Comparison of ENCODE assay signal across 1 cellular context in the genomic region with DNA sequence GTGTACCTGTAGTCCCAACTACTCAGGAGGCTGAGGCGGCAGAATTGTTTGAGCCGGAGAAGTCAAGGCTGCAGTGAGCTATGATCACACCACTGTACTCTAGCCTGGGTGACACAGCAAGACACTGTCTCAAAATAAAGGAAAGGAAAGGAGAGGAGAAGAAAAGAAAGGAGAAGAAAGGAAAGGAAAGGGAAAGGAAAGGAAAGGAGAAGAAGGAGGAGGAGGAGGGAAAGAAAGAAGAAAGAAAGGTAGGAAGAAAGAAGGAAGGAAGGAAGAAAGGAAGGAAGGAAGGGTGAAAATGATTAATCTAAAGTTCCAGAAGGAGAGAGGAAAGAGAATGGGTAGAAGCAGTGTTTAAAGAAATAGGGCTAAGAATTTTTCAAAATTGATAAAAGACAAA.
TF ChIP-seq lines count a peak whose summit lies in the region.

No MANE protein-coding gene starts in this region.

TF ChIP-seq in K562, 482 proteins besides CTCF, POLR2A, EP300 and RAD21 (continued from another document and continues in another):
- TF ChIP-seq, protein P1, sequence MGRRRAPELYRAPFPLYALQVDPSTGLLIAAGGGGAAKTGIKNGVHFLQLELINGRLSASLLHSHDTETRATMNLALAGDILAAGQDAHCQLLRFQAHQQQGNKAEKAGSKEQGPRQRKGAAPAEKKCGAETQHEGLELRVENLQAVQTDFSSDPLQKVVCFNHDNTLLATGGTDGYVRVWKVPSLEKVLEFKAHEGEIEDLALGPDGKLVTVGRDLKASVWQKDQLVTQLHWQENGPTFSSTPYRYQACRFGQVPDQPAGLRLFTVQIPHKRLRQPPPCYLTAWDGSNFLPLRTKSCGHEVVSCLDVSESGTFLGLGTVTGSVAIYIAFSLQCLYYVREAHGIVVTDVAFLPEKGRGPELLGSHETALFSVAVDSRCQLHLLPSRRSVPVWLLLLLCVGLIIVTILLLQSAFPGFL (CRISPR knock-in tag; IDR thresholded peaks at IDR 0.05): no peak
- TF ChIP-seq ARID1B (IDR thresholded peaks at IDR 0.05) (0 out of 2 replicates have a peak, but pooled peaks have one; percentile 21), ZNF175 (CRISPR knock-in tag; IDR thresholded peaks at IDR 0.05; ENCODE audit: low read depth) (no peak), KDM2B (CRISPR knock-in tag; IDR thresholded peaks at IDR 0.05) (no peak), YY1 (IDR thresholded peaks at IDR 0.05; ENCODE audit: borderline replicate concordance in 1 of 3, control insufficient read depth in 1 of 3, extremely low read depth in 1 of 3, insufficient read depth in 3 of 3, insufficient read length in 1 of 3, insufficient replicate concordance in 2 of 3, low read depth in 1 of 3, low read length in 2 of 3) (no peak), DPF2 (IDR thresholded peaks at IDR 0.05) (no peak; the same call in 1 of the 2 replicates), ZBTB7A (IDR thresholded peaks at IDR 0.05; ENCODE audit: borderline replicate concordance, control insufficient read depth, low read depth, low read length) (no peak), ZC3H11A (IDR thresholded peaks at IDR 0.05; ENCODE audit: low read depth, low read length) (no peak), KLF10 (CRISPR knock-in tag; IDR thresholded peaks at IDR 0.05) (no peak), ZNF830 (CRISPR knock-in tag; IDR thresholded peaks at IDR 0.05) (no peak), MECOM (CRISPR knock-in tag; IDR thresholded peaks at IDR 0.05) (no peak), TBL1XR1 (IDR thresholded peaks at IDR 0.05; ENCODE audit: low read length in 2 of 2) (no peak), SP2 (IDR thresholded peaks at IDR 0.05; ENCODE audit: extremely low read depth, low read depth, low read length, poor library complexity, severe bottlenecking) (no peak), ZBED1 (IDR thresholded peaks at IDR 0.05) (no peak), SAFB (IDR thresholded peaks at IDR 0.05; ENCODE audit: borderline replicate concordance, low read depth, low read length) (no peak), ELF2 (CRISPR knock-in tag; IDR thresholded peaks at IDR 0.05) (no peak), ZNF668 (CRISPR knock-in tag; IDR thresholded peaks at IDR 0.05) (no peak), TGIF2 (CRISPR knock-in tag; IDR thresholded peaks at IDR 0.05) (no peak), SMARCA4 (IDR thresholded peaks at IDR 0.05) (peak; percentile 36; the same call in 1 of the 2 replicates), RBM14 (IDR thresholded peaks at IDR 0.05; ENCODE audit: borderline replicate concordance, insufficient read depth, low read depth, low read length) (no peak), CREBBP (IDR thresholded peaks at IDR 0.05; ENCODE audit: low read depth, low read length) (no peak), ZNF408 (CRISPR knock-in tag; IDR thresholded peaks at IDR 0.05; ENCODE audit: low read depth) (no peak), FUS (optimal IDR thresholded peaks at IDR 0.05; ENCODE audit: low read depth, low read length) (no peak), HEY1 (CRISPR knock-in tag; IDR thresholded peaks at IDR 0.05; ENCODE audit: borderline replicate concordance) (no peak), ZBTB8A (IDR thresholded peaks at IDR 0.05; ENCODE audit: partially characterized antibody) (no peak), MEF2D (tag; conservative IDR thresholded peaks at IDR 0.05; ENCODE audit: low read depth) (no peak), HNRNPUL1 (IDR thresholded peaks at IDR 0.05; ENCODE audit: low read length) (no peak), HIVEP1 (CRISPR knock-in tag; IDR thresholded peaks at IDR 0.05) (no peak), HOXB6 (CRISPR knock-in tag; IDR thresholded peaks at IDR 0.05; ENCODE audit: borderline replicate concordance) (no peak), POLR3A (IDR thresholded peaks at IDR 0.05; ENCODE audit: borderline replicate concordance, extremely low read depth, insufficient read depth, insufficient read length) (no peak)
- TF ChIP-seq, protein P2, sequence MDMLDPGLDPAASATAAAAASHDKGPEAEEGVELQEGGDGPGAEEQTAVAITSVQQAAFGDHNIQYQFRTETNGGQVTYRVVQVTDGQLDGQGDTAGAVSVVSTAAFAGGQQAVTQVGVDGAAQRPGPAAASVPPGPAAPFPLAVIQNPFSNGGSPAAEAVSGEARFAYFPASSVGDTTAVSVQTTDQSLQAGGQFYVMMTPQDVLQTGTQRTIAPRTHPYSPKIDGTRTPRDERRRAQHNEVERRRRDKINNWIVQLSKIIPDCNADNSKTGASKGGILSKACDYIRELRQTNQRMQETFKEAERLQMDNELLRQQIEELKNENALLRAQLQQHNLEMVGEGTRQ (CRISPR knock-in tag; IDR thresholded peaks at IDR 0.05): no peak
- TF ChIP-seq, protein P3, sequence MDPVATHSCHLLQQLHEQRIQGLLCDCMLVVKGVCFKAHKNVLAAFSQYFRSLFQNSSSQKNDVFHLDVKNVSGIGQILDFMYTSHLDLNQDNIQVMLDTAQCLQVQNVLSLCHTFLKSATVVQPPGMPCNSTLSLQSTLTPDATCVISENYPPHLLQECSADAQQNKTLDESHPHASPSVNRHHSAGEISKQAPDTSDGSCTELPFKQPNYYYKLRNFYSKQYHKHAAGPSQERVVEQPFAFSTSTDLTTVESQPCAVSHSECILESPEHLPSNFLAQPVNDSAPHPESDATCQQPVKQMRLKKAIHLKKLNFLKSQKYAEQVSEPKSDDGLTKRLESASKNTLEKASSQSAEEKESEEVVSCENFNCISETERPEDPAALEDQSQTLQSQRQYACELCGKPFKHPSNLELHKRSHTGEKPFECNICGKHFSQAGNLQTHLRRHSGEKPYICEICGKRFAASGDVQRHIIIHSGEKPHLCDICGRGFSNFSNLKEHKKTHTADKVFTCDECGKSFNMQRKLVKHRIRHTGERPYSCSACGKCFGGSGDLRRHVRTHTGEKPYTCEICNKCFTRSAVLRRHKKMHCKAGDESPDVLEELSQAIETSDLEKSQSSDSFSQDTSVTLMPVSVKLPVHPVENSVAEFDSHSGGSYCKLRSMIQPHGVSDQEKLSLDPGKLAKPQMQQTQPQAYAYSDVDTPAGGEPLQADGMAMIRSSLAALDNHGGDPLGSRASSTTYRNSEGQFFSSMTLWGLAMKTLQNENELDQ (CRISPR knock-in tag; IDR thresholded peaks at IDR 0.05; ENCODE audit: borderline replicate concordance): no peak
- TF ChIP-seq, protein P4, sequence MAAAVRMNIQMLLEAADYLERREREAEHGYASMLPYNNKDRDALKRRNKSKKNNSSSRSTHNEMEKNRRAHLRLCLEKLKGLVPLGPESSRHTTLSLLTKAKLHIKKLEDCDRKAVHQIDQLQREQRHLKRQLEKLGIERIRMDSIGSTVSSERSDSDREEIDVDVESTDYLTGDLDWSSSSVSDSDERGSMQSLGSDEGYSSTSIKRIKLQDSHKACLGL (CRISPR knock-in tag; IDR thresholded peaks at IDR 0.05; ENCODE audit: borderline replicate concordance, poor library complexity, severe bottlenecking): no peak
- TF ChIP-seq, protein P5, sequence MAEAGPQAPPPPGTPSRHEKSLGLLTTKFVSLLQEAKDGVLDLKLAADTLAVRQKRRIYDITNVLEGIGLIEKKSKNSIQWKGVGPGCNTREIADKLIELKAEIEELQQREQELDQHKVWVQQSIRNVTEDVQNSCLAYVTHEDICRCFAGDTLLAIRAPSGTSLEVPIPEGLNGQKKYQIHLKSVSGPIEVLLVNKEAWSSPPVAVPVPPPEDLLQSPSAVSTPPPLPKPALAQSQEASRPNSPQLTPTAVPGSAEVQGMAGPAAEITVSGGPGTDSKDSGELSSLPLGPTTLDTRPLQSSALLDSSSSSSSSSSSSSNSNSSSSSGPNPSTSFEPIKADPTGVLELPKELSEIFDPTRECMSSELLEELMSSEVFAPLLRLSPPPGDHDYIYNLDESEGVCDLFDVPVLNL (CRISPR knock-in tag; IDR thresholded peaks at IDR 0.05; ENCODE audit: low read depth): no peak
- TF ChIP-seq, protein P6, sequence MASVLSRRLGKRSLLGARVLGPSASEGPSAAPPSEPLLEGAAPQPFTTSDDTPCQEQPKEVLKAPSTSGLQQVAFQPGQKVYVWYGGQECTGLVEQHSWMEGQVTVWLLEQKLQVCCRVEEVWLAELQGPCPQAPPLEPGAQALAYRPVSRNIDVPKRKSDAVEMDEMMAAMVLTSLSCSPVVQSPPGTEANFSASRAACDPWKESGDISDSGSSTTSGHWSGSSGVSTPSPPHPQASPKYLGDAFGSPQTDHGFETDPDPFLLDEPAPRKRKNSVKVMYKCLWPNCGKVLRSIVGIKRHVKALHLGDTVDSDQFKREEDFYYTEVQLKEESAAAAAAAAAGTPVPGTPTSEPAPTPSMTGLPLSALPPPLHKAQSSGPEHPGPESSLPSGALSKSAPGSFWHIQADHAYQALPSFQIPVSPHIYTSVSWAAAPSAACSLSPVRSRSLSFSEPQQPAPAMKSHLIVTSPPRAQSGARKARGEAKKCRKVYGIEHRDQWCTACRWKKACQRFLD (CRISPR knock-in tag; IDR thresholded peaks at IDR 0.05): no peak
- TF ChIP-seq, protein P7, sequence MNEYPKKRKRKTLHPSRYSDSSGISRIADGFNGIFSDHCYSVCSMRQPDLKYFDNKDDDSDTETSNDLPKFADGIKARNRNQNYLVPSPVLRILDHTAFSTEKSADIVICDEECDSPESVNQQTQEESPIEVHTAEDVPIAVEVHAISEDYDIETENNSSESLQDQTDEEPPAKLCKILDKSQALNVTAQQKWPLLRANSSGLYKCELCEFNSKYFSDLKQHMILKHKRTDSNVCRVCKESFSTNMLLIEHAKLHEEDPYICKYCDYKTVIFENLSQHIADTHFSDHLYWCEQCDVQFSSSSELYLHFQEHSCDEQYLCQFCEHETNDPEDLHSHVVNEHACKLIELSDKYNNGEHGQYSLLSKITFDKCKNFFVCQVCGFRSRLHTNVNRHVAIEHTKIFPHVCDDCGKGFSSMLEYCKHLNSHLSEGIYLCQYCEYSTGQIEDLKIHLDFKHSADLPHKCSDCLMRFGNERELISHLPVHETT (CRISPR knock-in tag; conservative IDR thresholded peaks at IDR 0.05 in 1 of 2, IDR thresholded peaks at IDR 0.05 in 1 of 2): no peak
- TF ChIP-seq, protein P8, sequence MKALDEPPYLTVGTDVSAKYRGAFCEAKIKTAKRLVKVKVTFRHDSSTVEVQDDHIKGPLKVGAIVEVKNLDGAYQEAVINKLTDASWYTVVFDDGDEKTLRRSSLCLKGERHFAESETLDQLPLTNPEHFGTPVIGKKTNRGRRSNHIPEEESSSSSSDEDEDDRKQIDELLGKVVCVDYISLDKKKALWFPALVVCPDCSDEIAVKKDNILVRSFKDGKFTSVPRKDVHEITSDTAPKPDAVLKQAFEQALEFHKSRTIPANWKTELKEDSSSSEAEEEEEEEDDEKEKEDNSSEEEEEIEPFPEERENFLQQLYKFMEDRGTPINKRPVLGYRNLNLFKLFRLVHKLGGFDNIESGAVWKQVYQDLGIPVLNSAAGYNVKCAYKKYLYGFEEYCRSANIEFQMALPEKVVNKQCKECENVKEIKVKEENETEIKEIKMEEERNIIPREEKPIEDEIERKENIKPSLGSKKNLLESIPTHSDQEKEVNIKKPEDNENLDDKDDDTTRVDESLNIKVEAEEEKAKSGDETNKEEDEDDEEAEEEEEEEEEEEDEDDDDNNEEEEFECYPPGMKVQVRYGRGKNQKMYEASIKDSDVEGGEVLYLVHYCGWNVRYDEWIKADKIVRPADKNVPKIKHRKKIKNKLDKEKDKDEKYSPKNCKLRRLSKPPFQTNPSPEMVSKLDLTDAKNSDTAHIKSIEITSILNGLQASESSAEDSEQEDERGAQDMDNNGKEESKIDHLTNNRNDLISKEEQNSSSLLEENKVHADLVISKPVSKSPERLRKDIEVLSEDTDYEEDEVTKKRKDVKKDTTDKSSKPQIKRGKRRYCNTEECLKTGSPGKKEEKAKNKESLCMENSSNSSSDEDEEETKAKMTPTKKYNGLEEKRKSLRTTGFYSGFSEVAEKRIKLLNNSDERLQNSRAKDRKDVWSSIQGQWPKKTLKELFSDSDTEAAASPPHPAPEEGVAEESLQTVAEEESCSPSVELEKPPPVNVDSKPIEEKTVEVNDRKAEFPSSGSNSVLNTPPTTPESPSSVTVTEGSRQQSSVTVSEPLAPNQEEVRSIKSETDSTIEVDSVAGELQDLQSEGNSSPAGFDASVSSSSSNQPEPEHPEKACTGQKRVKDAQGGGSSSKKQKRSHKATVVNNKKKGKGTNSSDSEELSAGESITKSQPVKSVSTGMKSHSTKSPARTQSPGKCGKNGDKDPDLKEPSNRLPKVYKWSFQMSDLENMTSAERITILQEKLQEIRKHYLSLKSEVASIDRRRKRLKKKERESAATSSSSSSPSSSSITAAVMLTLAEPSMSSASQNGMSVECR (CRISPR knock-in tag; IDR thresholded peaks at IDR 0.05): no peak
- TF ChIP-seq, protein P9, sequence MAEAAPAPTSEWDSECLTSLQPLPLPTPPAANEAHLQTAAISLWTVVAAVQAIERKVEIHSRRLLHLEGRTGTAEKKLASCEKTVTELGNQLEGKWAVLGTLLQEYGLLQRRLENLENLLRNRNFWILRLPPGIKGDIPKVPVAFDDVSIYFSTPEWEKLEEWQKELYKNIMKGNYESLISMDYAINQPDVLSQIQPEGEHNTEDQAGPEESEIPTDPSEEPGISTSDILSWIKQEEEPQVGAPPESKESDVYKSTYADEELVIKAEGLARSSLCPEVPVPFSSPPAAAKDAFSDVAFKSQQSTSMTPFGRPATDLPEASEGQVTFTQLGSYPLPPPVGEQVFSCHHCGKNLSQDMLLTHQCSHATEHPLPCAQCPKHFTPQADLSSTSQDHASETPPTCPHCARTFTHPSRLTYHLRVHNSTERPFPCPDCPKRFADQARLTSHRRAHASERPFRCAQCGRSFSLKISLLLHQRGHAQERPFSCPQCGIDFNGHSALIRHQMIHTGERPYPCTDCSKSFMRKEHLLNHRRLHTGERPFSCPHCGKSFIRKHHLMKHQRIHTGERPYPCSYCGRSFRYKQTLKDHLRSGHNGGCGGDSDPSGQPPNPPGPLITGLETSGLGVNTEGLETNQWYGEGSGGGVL (CRISPR knock-in tag; IDR thresholded peaks at IDR 0.05): no peak
- TF ChIP-seq, protein P10, sequence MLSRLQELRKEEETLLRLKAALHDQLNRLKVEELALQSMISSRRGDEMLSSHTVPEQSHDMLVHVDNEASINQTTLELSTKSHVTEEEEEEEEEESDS (CRISPR knock-in tag; IDR thresholded peaks at IDR 0.05): no peak
- TF ChIP-seq, protein P11, sequence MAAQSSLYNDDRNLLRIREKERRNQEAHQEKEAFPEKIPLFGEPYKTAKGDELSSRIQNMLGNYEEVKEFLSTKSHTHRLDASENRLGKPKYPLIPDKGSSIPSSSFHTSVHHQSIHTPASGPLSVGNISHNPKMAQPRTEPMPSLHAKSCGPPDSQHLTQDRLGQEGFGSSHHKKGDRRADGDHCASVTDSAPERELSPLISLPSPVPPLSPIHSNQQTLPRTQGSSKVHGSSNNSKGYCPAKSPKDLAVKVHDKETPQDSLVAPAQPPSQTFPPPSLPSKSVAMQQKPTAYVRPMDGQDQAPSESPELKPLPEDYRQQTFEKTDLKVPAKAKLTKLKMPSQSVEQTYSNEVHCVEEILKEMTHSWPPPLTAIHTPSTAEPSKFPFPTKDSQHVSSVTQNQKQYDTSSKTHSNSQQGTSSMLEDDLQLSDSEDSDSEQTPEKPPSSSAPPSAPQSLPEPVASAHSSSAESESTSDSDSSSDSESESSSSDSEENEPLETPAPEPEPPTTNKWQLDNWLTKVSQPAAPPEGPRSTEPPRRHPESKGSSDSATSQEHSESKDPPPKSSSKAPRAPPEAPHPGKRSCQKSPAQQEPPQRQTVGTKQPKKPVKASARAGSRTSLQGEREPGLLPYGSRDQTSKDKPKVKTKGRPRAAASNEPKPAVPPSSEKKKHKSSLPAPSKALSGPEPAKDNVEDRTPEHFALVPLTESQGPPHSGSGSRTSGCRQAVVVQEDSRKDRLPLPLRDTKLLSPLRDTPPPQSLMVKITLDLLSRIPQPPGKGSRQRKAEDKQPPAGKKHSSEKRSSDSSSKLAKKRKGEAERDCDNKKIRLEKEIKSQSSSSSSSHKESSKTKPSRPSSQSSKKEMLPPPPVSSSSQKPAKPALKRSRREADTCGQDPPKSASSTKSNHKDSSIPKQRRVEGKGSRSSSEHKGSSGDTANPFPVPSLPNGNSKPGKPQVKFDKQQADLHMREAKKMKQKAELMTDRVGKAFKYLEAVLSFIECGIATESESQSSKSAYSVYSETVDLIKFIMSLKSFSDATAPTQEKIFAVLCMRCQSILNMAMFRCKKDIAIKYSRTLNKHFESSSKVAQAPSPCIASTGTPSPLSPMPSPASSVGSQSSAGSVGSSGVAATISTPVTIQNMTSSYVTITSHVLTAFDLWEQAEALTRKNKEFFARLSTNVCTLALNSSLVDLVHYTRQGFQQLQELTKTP (IDR thresholded peaks at IDR 0.05; ENCODE audit: low read depth in 1 of 2, partially characterized antibody in 2 of 2): no peak
